ENCODE assay signal across 8 cellular contexts in genomic region chr3:142987080-142987700, GRCh38. TPM values are rescaled to one million over a fixed set of nuclear protein-coding genes. Genes with fewer than 3 reads are reported as not detected.
DNase-seq lines count a peak whose midpoint lies in the region; ATAC-seq and TF ChIP-seq lines count a peak whose summit lies in the region.

No MANE protein-coding gene starts in this region.

- no peaks in the 10 kb centered on the region for H3K36me3 Mint-ChIP-seq in HFFc6 (ENCODE audit: low read depth)

- H3K9me3 Mint-ChIP-seq in HFFc6: no peaks in the 10 kb centered on the region

- peaks cover 26% of the 10 kb centered on the region for H3K27me3 Mint-ChIP-seq in HFFc6 (ENCODE audit: insufficient read depth)

- peak; percentile 91 for TF ChIP-seq CTCF in HFFc6 (IDR thresholded peaks at IDR 0.05)

- peaks cover 7% of the 10 kb centered on the region; the same call in 1 of the 2 replicates for H3K4me1 Mint-ChIP-seq in HFFc6 (ENCODE audit: low read depth)

- no peak for ATAC-seq in HG03565 (IDR thresholded peaks at IDR 0.05; ENCODE audit: unreplicated experiment)

- H3K27ac Mint-ChIP-seq in HFFc6: no peak overlapping the region

- no peak overlapping the region for H3K4me3 Mint-ChIP-seq in HFFc6

- DNase-seq in DMS 273 (lab: John Stamatoyannopoulos, UW; ENCODE audit: unreplicated experiment): peak; percentile 78
- peak; percentile 57 for DNase-seq in HFFc6
- peak; percentile 3 for DNase-seq in NCI-H748 treated with DMSO at 0.1 percent for 48 hours (lab: John Stamatoyannopoulos, UW)
- DNase-seq in cerebellum (ENCODE audit: low spot score): peak; percentile 47
- DNase-seq in lung microvascular endothelial cell (ENCODE audit: low read depth in 2 of 2): peak; percentile 52 to 61
- DNase-seq in 8988T: no peak
- no peak for DNase-seq in GOT3 (lab: John Stamatoyannopoulos, UW)

RNA-seq across cellular contexts. Expression of gene U2SURP, which starts 14.2 kb away (rescaled TPM):
- total RNA-seq in HFFc6 (2021; fragmentation: NEBNext Ultra II Directional; extraction: Animal tissue kit (Norgen Biotek cat#: 25700)): 10 to 100 TPM; 55.3 to 71.4 (median 67.1) TPM
- total RNA-seq in cerebellum (159 TPM), lung microvascular endothelial cell (18.5 and 27.2 TPM in 2 replicates)

RNA-seq across cellular contexts. Expression of gene PAQR9, which starts 23.7 kb away (rescaled TPM):
- under 1 TPM in 4 of 6 experiments, not detected in 2; 0.11 to 0.30 (median 0.17) TPM for total RNA-seq in HFFc6 (2021; fragmentation: NEBNext Ultra II Directional; extraction: Animal tissue kit (Norgen Biotek cat#: 25700))
- 1.4 TPM for total RNA-seq in cerebellum
- not detected in 2 replicates for total RNA-seq in lung microvascular endothelial cell

Comparison
In these comparisons a context has a peak if more than half of its experiments do, and no peak if none do; other contexts are left out.
1. DNase-seq: peak in DMS 273 (single experiment), HFFc6 (single experiment), NCI-H748 treated with DMSO at 0.1 percent for 48 hours (single experiment), cerebellum (single experiment) and lung microvascular endothelial cell (2 of 2); none in 8988T (single experiment) and GOT3 (single experiment).